8 cellular contexts compared by ENCODE assay signal in genomic region chr12:107610030-107610859, GRCh38.
DNase-seq lines count a peak whose midpoint lies in the region; ATAC-seq and TF ChIP-seq lines count a peak whose summit lies in the region.

No MANE protein-coding gene starts in this region.

- H3K4me3 Mint-ChIP-seq in activated CD4-positive, alpha-beta T cell treated with anti-CD3 and anti-CD28 coated beads for 36 hours = no peak overlapping the region
- no peak overlapping the region for H3K4me3 Mint-ChIP-seq in activated T-cell treated with anti-CD3 and anti-CD28 coated beads, Interleukin-2, amount 50 U/mL, for 72 hours
- no peak overlapping the region for H3K4me3 Mint-ChIP-seq in stimulated activated naive CD8-positive, alpha-beta T cell treated with anti-CD3 and anti-CD28 coated beads, Interleukin-15, amount 100 ng/mL, for 72 hours

- H3K36me3 Mint-ChIP-seq in activated CD4-positive, alpha-beta T cell treated with anti-CD3 and anti-CD28 coated beads for 36 hours (ENCODE audit: low read depth) = no peaks in the 10 kb centered on the region
- no peaks in the 10 kb centered on the region for H3K36me3 Mint-ChIP-seq in activated T-cell treated with anti-CD3 and anti-CD28 coated beads, Interleukin-2, amount 50 U/mL, for 72 hours (ENCODE audit: insufficient read depth in 2 of 2)

- no peaks in the 10 kb centered on the region for H3K27me3 Mint-ChIP-seq in activated CD4-positive, alpha-beta T cell treated with anti-CD3 and anti-CD28 coated beads for 36 hours
- H3K27me3 Mint-ChIP-seq in activated T-cell treated with anti-CD3 and anti-CD28 coated beads, Interleukin-2, amount 50 U/mL, for 72 hours (ENCODE audit: low read depth) = no peaks in the 10 kb centered on the region
- H3K27me3 Mint-ChIP-seq in stimulated activated naive CD8-positive, alpha-beta T cell treated with anti-CD3 and anti-CD28 coated beads, Interleukin-15, amount 100 ng/mL, for 72 hours = no peaks in the 10 kb centered on the region

- no peaks in the 10 kb centered on the region for H3K9me3 Mint-ChIP-seq in activated CD4-positive, alpha-beta T cell treated with anti-CD3 and anti-CD28 coated beads for 36 hours (ENCODE audit: low read depth)
- no peaks in the 10 kb centered on the region for H3K9me3 Mint-ChIP-seq in activated T-cell treated with anti-CD3 and anti-CD28 coated beads, Interleukin-2, amount 50 U/mL, for 72 hours
- no peaks in the 10 kb centered on the region for H3K9me3 Mint-ChIP-seq in stimulated activated naive CD8-positive, alpha-beta T cell treated with anti-CD3 and anti-CD28 coated beads, Interleukin-15, amount 100 ng/mL, for 72 hours

- intact Hi-C loops in activated CD4-positive, alpha-beta T cell treated with anti-CD3 and anti-CD28 coated beads for 36 hours (cut with DNase I, micrococcal nuclease) = no loop called here

- H3K27ac Mint-ChIP-seq in activated CD4-positive, alpha-beta T cell treated with anti-CD3 and anti-CD28 coated beads for 36 hours = no peak overlapping the region
- no peak overlapping the region for H3K27ac Mint-ChIP-seq in activated T-cell treated with anti-CD3 and anti-CD28 coated beads, Interleukin-2, amount 50 U/mL, for 72 hours
- peak overlapping the region in 1 of 2 donors; percentile 16 for H3K27ac Mint-ChIP-seq in stimulated activated naive CD8-positive, alpha-beta T cell treated with anti-CD3 and anti-CD28 coated beads, Interleukin-15, amount 100 ng/mL, for 72 hours

- H3K4me3 ChIP-seq in LNCaP clone FGC (ENCODE audit: low read depth, low read length) = no peak overlapping the region

- ATAC-seq in activated CD4-positive, alpha-beta T cell treated with anti-CD3 and anti-CD28 coated beads for 36 hours = no peak
- no peak for ATAC-seq in activated T-cell treated with anti-CD3 and anti-CD28 coated beads, Interleukin-2, amount 50 U/mL, for 72 hours (replicated peaks in 1 of 2)
- no peak for ATAC-seq in stimulated activated naive CD8-positive, alpha-beta T cell treated with anti-CD3 and anti-CD28 coated beads, Interleukin-15, amount 100 ng/mL, for 72 hours
- no peak for ATAC-seq in HG03354 (IDR thresholded peaks at IDR 0.05; ENCODE audit: poor library complexity, severe bottlenecking, unreplicated experiment)
- ATAC-seq in GM18511 (IDR thresholded peaks at IDR 0.05; ENCODE audit: unreplicated experiment) = no peak

- peak; percentile 70 for TF ChIP-seq CTCF in LNCaP clone FGC (IDR thresholded peaks at IDR 0.05; ENCODE audit: control insufficient read depth, extremely low read depth, insufficient read depth)

- peak; percentile 66 for DNase-seq in activated CD4-positive, alpha-beta T cell treated with anti-CD3 and anti-CD28 coated beads for 36 hours
- DNase-seq in activated CD4-positive, alpha-beta T cell treated with anti-CD3 and anti-CD28 coated beads for 1 hour = no peak
- DNase-seq in LNCaP clone FGC (ENCODE audit: low read depth) = no peak
- DNase-seq in activated T-cell treated with anti-CD3 and anti-CD28 coated beads, Interleukin-2, amount 50 U/mL, for 72 hours = peak; percentile 31 to 33
- DNase-seq in iPS-NIHi7 (ENCODE audit: extremely low spot score) = peak; percentile 80
- DNase-seq in stimulated activated naive CD8-positive, alpha-beta T cell treated with anti-CD3 and anti-CD28 coated beads, Interleukin-15, amount 100 ng/mL, for 72 hours = peak; percentile 23 to 31

- no peaks in the 10 kb centered on the region for H3K4me1 Mint-ChIP-seq in activated CD4-positive, alpha-beta T cell treated with anti-CD3 and anti-CD28 coated beads for 36 hours
- no peaks in the 10 kb centered on the region for H3K4me1 Mint-ChIP-seq in activated T-cell treated with anti-CD3 and anti-CD28 coated beads, Interleukin-2, amount 50 U/mL, for 72 hours (ENCODE audit: low read depth)
- no peaks in the 10 kb centered on the region for H3K4me1 Mint-ChIP-seq in stimulated activated naive CD8-positive, alpha-beta T cell treated with anti-CD3 and anti-CD28 coated beads, Interleukin-15, amount 100 ng/mL, for 72 hours

- CTCF ChIA-PET in activated CD4-positive, alpha-beta T cell treated with anti-CD3 and anti-CD28 coated beads for 36 hours (lab: Charles Lee) = interaction anchor here (0.5 to 8.3 kb wide), 9 partner anchors 9 to 484 kb away, joined by 3 to 171 read pairs (median 3); no protein-coding TSS in a partner anchor

- POLR2A ChIA-PET in activated CD4-positive, alpha-beta T cell treated with anti-CD3 and anti-CD28 coated beads for 36 hours (lab: Charles Lee) = no interaction called here

Comparison
In these comparisons a context has a peak if more than half of its experiments do, and no peak if none do; other contexts are left out.
1. DNase-seq: peak in activated CD4-positive, alpha-beta T cell treated with anti-CD3 and anti-CD28 coated beads for 36 hours (single experiment), activated T-cell treated with anti-CD3 and anti-CD28 coated beads, Interleukin-2, amount 50 U/mL, for 72 hours (2 of 2), iPS-NIHi7 (single experiment) and stimulated activated naive CD8-positive, alpha-beta T cell treated with anti-CD3 and anti-CD28 coated beads, Interleukin-15, amount 100 ng/mL, for 72 hours (2 of 2); none in activated CD4-positive, alpha-beta T cell treated with anti-CD3 and anti-CD28 coated beads for 1 hour (single experiment) and LNCaP clone FGC (single experiment).